Comparison of ENCODE assay signal across 12 cellular contexts in the genomic region with DNA sequence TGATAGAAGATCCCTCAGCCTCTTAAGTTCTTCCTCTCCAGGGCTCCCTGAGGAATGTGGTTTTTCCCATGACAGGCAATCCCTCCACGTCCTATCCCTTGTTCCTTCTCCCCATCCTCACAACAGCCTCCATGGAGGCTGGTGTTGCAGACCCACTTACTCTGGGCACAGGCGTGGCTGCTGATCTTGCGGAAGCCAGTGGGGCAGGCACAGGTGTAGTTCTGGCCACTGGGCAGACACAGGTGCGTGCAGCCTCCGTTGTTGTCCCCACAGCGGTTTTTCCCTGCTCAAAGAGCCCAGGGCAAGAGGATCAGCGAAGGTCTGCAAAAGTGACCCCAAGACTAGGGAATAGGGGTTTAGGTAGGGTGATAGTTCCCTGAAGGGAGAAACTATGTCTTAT. TPM values are rescaled to one million over a fixed set of nuclear protein-coding genes. Genes with fewer than 3 reads are reported as not detected.
A peak's percentile ranks its signal among the peaks of the same experiment; 100 is the strongest.
DNase-seq lines count a peak whose midpoint lies in the region; ATAC-seq, FAIRE-seq and TF ChIP-seq lines count a peak whose summit lies in the region.
"Had no signal": no experiment of that assay in that cellular context is flagged by ENCODE, and none has a peak within 500 bp of the region (broad histone marks: within the 10 kb centered on the region; RNA-seq: fewer than 3 reads in every experiment).

No MANE protein-coding gene starts in this region.

- H3K4me3 ChIP-seq in A549, result no peak overlapping the region
- H3K4me3 ChIP-seq in HCT116 (replicated peaks in 1 of 2; ENCODE audit: low read depth in 1 of 2, low read length in 2 of 2), result no peak overlapping the region
- no peak overlapping the region for H3K4me3 ChIP-seq in gastroesophageal sphincter
- H3K4me3 ChIP-seq in HepG2 (replicated peaks in 1 of 3; ENCODE audit: insufficient read depth in 1 of 3, low read depth in 2 of 3, low read length in 3 of 3), result no peak overlapping the region

- peaks cover 27% of the 10 kb centered on the region for H3K36me3 Mint-ChIP-seq in brain
- H3K36me3 Mint-ChIP-seq: CD4-positive, alpha-beta memory T cell had no signal

- in situ Hi-C loops in HepG2 (cut with HindIII; ENCODE audit: extremely low pct_ligation_motif_present, low pct_unique_long_range_greater_than_20kb), result loop anchor here (5.0 kb wide), 1 partner anchor 273 kb away; no protein-coding TSS in a partner anchor

- H3K27me3 ChIP-seq in HCT116 (ENCODE audit: insufficient read depth, low read length) (no peaks in the 10 kb centered on the region), gastroesophageal sphincter (no peaks in the 10 kb centered on the region), HepG2 (ENCODE audit: control insufficient read depth in 1 of 2, insufficient read depth in 2 of 2, low read length in 2 of 2) (no peaks in the 10 kb centered on the region)
- H3K27me3 ChIP-seq: BE2C had no signal

- ATAC-seq in A549 (peak; percentile 20 to 29; a peak in 2 of 6 replicates), HCT116 (0 out of 2 replicates have a peak, but pooled peaks have one; percentile 8), gastroesophageal sphincter (peak; percentile 13), HepG2 (no peak)

- H3K4me2 ChIP-seq in A549 (no peak overlapping the region), HCT116 (ENCODE audit: low read length) (no peak overlapping the region), HepG2 (ENCODE audit: low read depth, low read length) (no peak overlapping the region)

- H3K9me3 Mint-ChIP-seq in brain, result no peaks in the 10 kb centered on the region
- H3K9me3 Mint-ChIP-seq: CD4-positive, alpha-beta memory T cell had no signal

- CTCF ChIA-PET in A549 (lab: Yijun Ruan, JAX), result interaction anchor here (1.0 to 6.4 kb wide), 9 partner anchors 12 to 277 kb away, joined by 3 to 63 read pairs (median 4); no protein-coding TSS in a partner anchor
- CTCF ChIA-PET in HCT116 (lab: Charles Lee), result no interaction called here
- CTCF ChIA-PET in HepG2 (lab: Yijun Ruan, JAX; ENCODE audit: low intra/inter-chr PET ratio, low total read pairs), result interaction anchor here (1.2 to 3.4 kb wide), 5 partner anchors 30 to 466 kb away, joined by 3 to 57 read pairs (median 8); no protein-coding TSS in a partner anchor

- TF ChIP-seq CTCF in A549 (IDR thresholded peaks at IDR 0.05) (no peak), HCT116 (IDR thresholded peaks at IDR 0.05 in 2 of 3, conservative IDR thresholded peaks at IDR 0.05 in 1 of 3; ENCODE audit: borderline replicate concordance in 1 of 3, insufficient read depth in 1 of 3, low read depth in 2 of 3, low read length in 2 of 3) (no peak), brain (conservative IDR thresholded peaks at IDR 0.05) (no peak), gastroesophageal sphincter (IDR thresholded peaks at IDR 0.05) (no peak), HepG2 (CRISPR knock-in tag; IDR thresholded peaks at IDR 0.05) (no peak)

- no peaks in the 10 kb centered on the region for H3K9me2 ChIP-seq in HCT116 (ENCODE audit: insufficient read depth)

- no peak overlapping the region for H3K27ac ChIP-seq in A549
- no peak overlapping the region for H3K27ac ChIP-seq in HCT116 (ENCODE audit: low read depth, low read length)
- H3K27ac ChIP-seq in gastroesophageal sphincter, result no peak overlapping the region
- H3K27ac ChIP-seq in HepG2 (ENCODE audit: extremely low read length, insufficient read depth, low read length), result no peak overlapping the region
- H3K27ac ChIP-seq: C4-2B had no signal

- 63% methylated on average over 7 of the region's 7 CpGs for WGBS in A549 (ENCODE audit: missing lambda C conversion rate)
- whole genome bisulfite sequencing in gastroesophageal sphincter (ENCODE audit: low coverage in 1 of 2), 2 donors, result no CpG with 5 or more reads among the region's 7 CpGs
- WGBS in HepG2 (ENCODE audit: low lambda C conversion rate), result 91% methylated on average over 7 of the region's 7 CpGs

- intact Hi-C loops in HCT116 (cut with micrococcal nuclease) (loop anchor here (1.0 kb wide), 3 partner anchors 264 to 466 kb away; no protein-coding TSS in a partner anchor), HepG2 (cut with micrococcal nuclease; ENCODE audit: unreplicated experiment) (loop anchor here (1.0 to 2.0 kb wide), 3 partner anchors 28 to 272 kb away; no protein-coding TSS in a partner anchor)

- H3K9ac ChIP-seq in HCT116 (ENCODE audit: low read length), result no peak overlapping the region
- H3K9ac ChIP-seq in HepG2 (ENCODE audit: insufficient read depth, low read depth, low read length), result no peak overlapping the region

- TF ChIP-seq RAD21 in A549 (conservative IDR thresholded peaks at IDR 0.05 in 1 of 2, IDR thresholded peaks at IDR 0.05 in 1 of 2), result no peak
- TF ChIP-seq RAD21 in HCT116 (IDR thresholded peaks at IDR 0.05; ENCODE audit: low read depth), result no peak
- no peak for TF ChIP-seq RAD21 in HepG2 (CRISPR knock-in tag; IDR thresholded peaks at IDR 0.05)

- H3K27ac Mint-ChIP-seq in brain, result peak overlapping the region in 4 of 5 experiments; percentile 69 to 77 (median 74)

- H4K20me1 ChIP-seq in HCT116 (ENCODE audit: insufficient read depth) (no peaks in the 10 kb centered on the region), HepG2 (ENCODE audit: insufficient read depth, low read length) (no peaks in the 10 kb centered on the region)

- RAD21 ChIA-PET in HCT116 (lab: Charles Lee; ENCODE audit: low non-redundant PET in 1 of 2, low total read pairs in 2 of 2, uncharacterized antibody in 2 of 2, unreplicated experiment in 2 of 2), result no interaction called here

- H3K36me3 ChIP-seq in HCT116 (ENCODE audit: control insufficient read depth in 1 of 2, insufficient read depth in 2 of 2, low read length in 2 of 2) (peaks cover 0 to under 1% of the 10 kb centered on the region in 2 experiments; a peak in 1 of 4 replicates), gastroesophageal sphincter (peaks cover 0 to 14% of the 10 kb centered on the region in 2 donors), HepG2 (replicated peaks in 1 of 2; ENCODE audit: control insufficient read depth in 1 of 2, insufficient read depth in 2 of 2, low read length in 2 of 2) (peaks cover 12 to 48% of the 10 kb centered on the region in 2 experiments)
- H3K36me3 ChIP-seq: BE2C had no signal

- POLR2A ChIA-PET in A549 (lab: Yijun Ruan, JAX), result no interaction called here
- POLR2A ChIA-PET in HCT116 (lab: Charles Lee), result no interaction called here
- POLR2A ChIA-PET in HepG2 (lab: Yijun Ruan, JAX), result no interaction called here

- no peak for DNase-seq in A549 (ENCODE audit: low read depth in 1 of 2, low spot score in 1 of 2)
- DNase-seq in HCT116 (ENCODE audit: low read depth, low spot score), result no peak
- DNase-seq in OCI-M1 (lab: John Stamatoyannopoulos, UW), result no peak
- DNase-seq in foreskin melanocyte, result no peak
- no peak for DNase-seq in HepG2 (ENCODE audit: low spot score)
- DNase-seq in dedifferentiated amniotic fluid mesenchymal stem cell (ENCODE audit: extremely low spot score), result no peak

- TF ChIP-seq EP300 in A549 (IDR thresholded peaks at IDR 0.05) (no peak), gastroesophageal sphincter (IDR thresholded peaks at IDR 0.05) (no peak), HepG2 (IDR thresholded peaks at IDR 0.05; ENCODE audit: low read depth in 2 of 2, low read length in 2 of 2) (no peak), HepG2 (CRISPR knock-in tag; IDR thresholded peaks at IDR 0.05; ENCODE audit: borderline replicate concordance) (no peak)

- no peaks in the 10 kb centered on the region for H3K4me1 ChIP-seq in A549
- no peaks in the 10 kb centered on the region for H3K4me1 ChIP-seq in HCT116 (ENCODE audit: control insufficient read depth in 1 of 2, insufficient read depth in 2 of 2, low read length in 2 of 2)
- H3K4me1 ChIP-seq in gastroesophageal sphincter, result no peaks in the 10 kb centered on the region
- no peaks in the 10 kb centered on the region for H3K4me1 ChIP-seq in HepG2 (ENCODE audit: insufficient read depth, low read length)
- H3K4me1 ChIP-seq: BE2C had no signal

- FAIRE-seq in A549 (lab: Jason Lieb, UNC) (no peak), HepG2 (lab: Jason Lieb, UNC) (no peak)

- TF ChIP-seq POLR2A in A549 (IDR thresholded peaks at IDR 0.05; ENCODE audit: low read length), result no peak
- TF ChIP-seq POLR2A in HCT116 (IDR thresholded peaks at IDR 0.05; ENCODE audit: borderline replicate concordance, extremely low read depth, insufficient read depth, insufficient read length), result no peak
- no peak for TF ChIP-seq POLR2A in gastroesophageal sphincter (IDR thresholded peaks at IDR 0.05)
- TF ChIP-seq POLR2A in HepG2 (IDR thresholded peaks at IDR 0.05; ENCODE audit: insufficient read depth in 1 of 2, low read depth in 2 of 2, low read length in 2 of 2), result no peak

- no peaks in the 10 kb centered on the region for H3K27me3 Mint-ChIP-seq in brain

- H2AFZ ChIP-seq in HCT116 (ENCODE audit: low read depth, low read length, poor library complexity, severe bottlenecking), result no peak overlapping the region
- H2AFZ ChIP-seq in HepG2 (ENCODE audit: low read length), result no peak overlapping the region

- BruUV-seq in HCT116 (replicated peaks; lab: Mats Ljungman, UMichigan) (no TSS peak), HepG2 (replicated peaks; lab: Mats Ljungman, UMichigan) (no TSS peak)

- H3K4me1 Mint-ChIP-seq in brain, result peaks cover 4% of the 10 kb centered on the region

- H3K79me2 ChIP-seq in HCT116 (ENCODE audit: insufficient read depth, low read length), result no peaks in the 10 kb centered on the region
- H3K79me2 ChIP-seq in HepG2 (ENCODE audit: insufficient read depth, low read length), result no peaks in the 10 kb centered on the region

- H3K9me3 ChIP-seq in A549 (no peaks in the 10 kb centered on the region), HCT116 (ENCODE audit: control insufficient read depth in 1 of 2, insufficient read depth in 1 of 2, low read depth in 1 of 2, low read length in 2 of 2) (no peaks in the 10 kb centered on the region), gastroesophageal sphincter (no peaks in the 10 kb centered on the region), HepG2 (ENCODE audit: low read length) (no peaks in the 10 kb centered on the region)
- H3K9me3 ChIP-seq: BE2C had no signal

- H3K4me3 Mint-ChIP-seq in brain, result no peak overlapping the region
- H3K4me3 Mint-ChIP-seq: CD4-positive, alpha-beta memory T cell; H9 had no signal

RNA-seq across cellular contexts. Expression of a gene that starts 29.1 kb away (rescaled TPM):
- 4.0 and 7.0 TPM in 2 replicates for polyA plus RNA-seq in A549 (2011; rRNA removed)
- 4.7 and 5.2 TPM in 2 replicates for polyA plus RNA-seq in A549 (2012; cell fraction: cytosol; rRNA removed)
- polyA plus RNA-seq in A549 (2012; cell fraction: nucleus; rRNA removed), result 11.8 and 14.1 TPM in 2 replicates
- polyA plus RNA-seq in A549 (2017; fragmentation: RNase III; extraction: RNeasy Plus Mini Kit Qiagen cat#74134 plus additional on column Dnase treatment), result 5.0 to 6.4 TPM (median 5.4 TPM) in 3 replicates
- polyA minus RNA-seq in A549 (2011; rRNA and poly(A)+ RNA removed), result 14.2 and 20.3 TPM in 2 replicates
- total RNA-seq in HCT116 (2021; ENCODE audit: unreplicated experiment), result 7.4 TPM
- polyA plus RNA-seq in HCT116 (2012), result 5.3 and 5.4 TPM in 2 replicates
- polyA plus RNA-seq in brain (ENCODE audit: insufficient read depth, low read depth, low replicate concordance), result 32.9 TPM
- total RNA-seq in gastroesophageal sphincter, result 1 to 10 TPM; 2.6 to 9.8 (median 6.7) TPM
- 6.8 and 13.3 TPM in 2 replicates for total RNA-seq in HepG2 (2016; rRNA removed; fragmentation: Illumina TruSeq; extraction: Trizol)
- 1.8 TPM in 2 replicates for total RNA-seq in HepG2 (2016; cell fraction: cytosol; rRNA removed; fragmentation: Illumina TruSeq; extraction: Trizol; ENCODE audit: low read depth)
- 4.9 and 11.8 TPM in 2 replicates for total RNA-seq in HepG2 (2016; cell fraction: insoluble cytoplasmic fraction; rRNA removed; fragmentation: Illumina TruSeq; extraction: Trizol)
- total RNA-seq in HepG2 (2016; cell fraction: membrane; rRNA removed; fragmentation: Illumina TruSeq; extraction: Trizol), result 4.6 and 6.2 TPM in 2 replicates
- 21.3 and 24.5 TPM in 2 replicates for total RNA-seq in HepG2 (2016; cell fraction: nucleus; rRNA removed; fragmentation: Illumina TruSeq; extraction: Trizol)
- polyA plus RNA-seq in HepG2 (2011; rRNA removed), result 4.7 and 4.8 TPM in 2 replicates
- polyA plus RNA-seq in HepG2 (2011; cell fraction: cytosol; rRNA removed), result 3.8 and 4.1 TPM in 2 replicates
- 23.6 and 25.6 TPM in 2 replicates for polyA plus RNA-seq in HepG2 (2011; cell fraction: nucleus; rRNA removed)
- 8.8 and 9.0 TPM in 2 replicates for polyA plus RNA-seq in HepG2 (2012)
- 1.1 and 1.4 TPM in 2 replicates for polyA plus RNA-seq in HepG2 (2016; cell fraction: cytosol; fragmentation: Illumina TruSeq; extraction: Trizol; ENCODE audit: low read depth)
- polyA plus RNA-seq in HepG2 (2016; cell fraction: insoluble cytoplasmic fraction; fragmentation: Illumina TruSeq; extraction: Trizol; ENCODE audit: low read depth), result 5.5 and 6.7 TPM in 2 replicates
- 2.8 and 3.3 TPM in 2 replicates for polyA plus RNA-seq in HepG2 (2016; cell fraction: membrane; fragmentation: Illumina TruSeq; extraction: Trizol; ENCODE audit: low read depth)
- 45.4 and 47.6 TPM in 2 replicates for polyA plus RNA-seq in HepG2 (2016; cell fraction: nucleus; fragmentation: Illumina TruSeq; extraction: Trizol; ENCODE audit: insufficient read depth, low read depth)
- 12.7 and 19.5 TPM in 2 replicates for polyA minus RNA-seq in HepG2 (2011; rRNA and poly(A)+ RNA removed; ENCODE audit: low replicate concordance)
- 4.9 and 7.0 TPM in 2 replicates for polyA minus RNA-seq in HepG2 (2011; cell fraction: cytosol; rRNA and poly(A)+ RNA removed)
- polyA minus RNA-seq in HepG2 (2011; cell fraction: nucleus; rRNA and poly(A)+ RNA removed), result 14.5 and 15.7 TPM in 2 replicates
- total RNA-seq: CD4-positive, alpha-beta memory T cell had no signal
- polyA plus RNA-seq: CD4-positive, alpha-beta memory T cell had no signal

RNA-seq across cellular contexts. Expression of a gene that starts 43.2 kb away (rescaled TPM):
- 173 TPM in 2 replicates for polyA plus RNA-seq in A549 (2011; rRNA removed)
- polyA plus RNA-seq in A549 (2012; cell fraction: cytosol; rRNA removed), result 43.8 and 49.6 TPM in 2 replicates
- polyA plus RNA-seq in A549 (2012; cell fraction: nucleus; rRNA removed), result 55.4 and 67.5 TPM in 2 replicates
- 66.3 to 85.6 TPM (median 69.4 TPM) in 3 replicates for polyA plus RNA-seq in A549 (2017; fragmentation: RNase III; extraction: RNeasy Plus Mini Kit Qiagen cat#74134 plus additional on column Dnase treatment)
- polyA minus RNA-seq in A549 (2011; rRNA and poly(A)+ RNA removed), result 173 and 186 TPM in 2 replicates
- total RNA-seq in HCT116 (2021; ENCODE audit: unreplicated experiment), result 166 TPM
- 108 and 127 TPM in 2 replicates for polyA plus RNA-seq in HCT116 (2012)
- 70.3 TPM for polyA plus RNA-seq in brain (ENCODE audit: insufficient read depth, low read depth, low replicate concordance)
- 10 to 100 TPM; 39.8 to 46.9 (median 43.4) TPM for total RNA-seq in gastroesophageal sphincter
- 103 and 220 TPM in 2 replicates for total RNA-seq in HepG2 (2016; rRNA removed; fragmentation: Illumina TruSeq; extraction: Trizol)
- 17.7 and 27.7 TPM in 2 replicates for total RNA-seq in HepG2 (2016; cell fraction: cytosol; rRNA removed; fragmentation: Illumina TruSeq; extraction: Trizol; ENCODE audit: low read depth)
- 96.4 and 197 TPM in 2 replicates for total RNA-seq in HepG2 (2016; cell fraction: insoluble cytoplasmic fraction; rRNA removed; fragmentation: Illumina TruSeq; extraction: Trizol)
- total RNA-seq in HepG2 (2016; cell fraction: membrane; rRNA removed; fragmentation: Illumina TruSeq; extraction: Trizol), result 23.9 and 25.7 TPM in 2 replicates
- total RNA-seq in HepG2 (2016; cell fraction: nucleus; rRNA removed; fragmentation: Illumina TruSeq; extraction: Trizol), result 105 and 113 TPM in 2 replicates
- polyA plus RNA-seq in HepG2 (2011; rRNA removed), result 62.2 and 79.2 TPM in 2 replicates
- polyA plus RNA-seq in HepG2 (2011; cell fraction: cytosol; rRNA removed), result 29.6 and 40.2 TPM in 2 replicates
- polyA plus RNA-seq in HepG2 (2011; cell fraction: nucleus; rRNA removed), result 22.5 and 23.1 TPM in 2 replicates
- polyA plus RNA-seq in HepG2 (2012), result 48.6 and 67.9 TPM in 2 replicates
- 4.5 and 4.6 TPM in 2 replicates for polyA plus RNA-seq in HepG2 (2016; cell fraction: cytosol; fragmentation: Illumina TruSeq; extraction: Trizol; ENCODE audit: low read depth)
- polyA plus RNA-seq in HepG2 (2016; cell fraction: insoluble cytoplasmic fraction; fragmentation: Illumina TruSeq; extraction: Trizol; ENCODE audit: low read depth), result 103 and 105 TPM in 2 replicates
- polyA plus RNA-seq in HepG2 (2016; cell fraction: membrane; fragmentation: Illumina TruSeq; extraction: Trizol; ENCODE audit: low read depth), result 5.9 and 6.6 TPM in 2 replicates
- 57.7 and 71.8 TPM in 2 replicates for polyA plus RNA-seq in HepG2 (2016; cell fraction: nucleus; fragmentation: Illumina TruSeq; extraction: Trizol; ENCODE audit: insufficient read depth, low read depth)
- polyA minus RNA-seq in HepG2 (2011; rRNA and poly(A)+ RNA removed; ENCODE audit: low replicate concordance), result 75.1 and 214 TPM in 2 replicates
- 77.4 and 93.6 TPM in 2 replicates for polyA minus RNA-seq in HepG2 (2011; cell fraction: cytosol; rRNA and poly(A)+ RNA removed)
- 70.8 and 97.8 TPM in 2 replicates for polyA minus RNA-seq in HepG2 (2011; cell fraction: nucleus; rRNA and poly(A)+ RNA removed)

RNA-seq across cellular contexts. Expression of a gene that starts 47.3 kb away (rescaled TPM):
- polyA plus RNA-seq in A549 (2011; rRNA removed), result 34.5 and 40.6 TPM in 2 replicates
- 40.0 and 43.3 TPM in 2 replicates for polyA plus RNA-seq in A549 (2012; cell fraction: cytosol; rRNA removed)
- polyA plus RNA-seq in A549 (2012; cell fraction: nucleus; rRNA removed), result 42.4 and 44.8 TPM in 2 replicates
- polyA plus RNA-seq in A549 (2017; fragmentation: RNase III; extraction: RNeasy Plus Mini Kit Qiagen cat#74134 plus additional on column Dnase treatment), result 30.5 to 31.7 TPM (median 31.5 TPM) in 3 replicates
- polyA minus RNA-seq in A549 (2011; rRNA and poly(A)+ RNA removed), result 53.9 and 55.8 TPM in 2 replicates
- total RNA-seq in HCT116 (2021; ENCODE audit: unreplicated experiment), result 24.7 TPM
- 19.8 and 24.7 TPM in 2 replicates for polyA plus RNA-seq in HCT116 (2012)
- polyA plus RNA-seq in brain (ENCODE audit: insufficient read depth, low read depth, low replicate concordance), result 80.9 TPM
- 10 to 100 TPM; 19.1 to 27.0 (median 21.8) TPM for total RNA-seq in gastroesophageal sphincter
- total RNA-seq in HepG2 (2016; rRNA removed; fragmentation: Illumina TruSeq; extraction: Trizol), result 14.6 and 15.7 TPM in 2 replicates
- 5.2 and 5.5 TPM in 2 replicates for total RNA-seq in HepG2 (2016; cell fraction: cytosol; rRNA removed; fragmentation: Illumina TruSeq; extraction: Trizol; ENCODE audit: low read depth)
- total RNA-seq in HepG2 (2016; cell fraction: insoluble cytoplasmic fraction; rRNA removed; fragmentation: Illumina TruSeq; extraction: Trizol), result 11.2 and 14.1 TPM in 2 replicates
- total RNA-seq in HepG2 (2016; cell fraction: membrane; rRNA removed; fragmentation: Illumina TruSeq; extraction: Trizol), result 7.4 and 7.8 TPM in 2 replicates
- 12.5 and 15.2 TPM in 2 replicates for total RNA-seq in HepG2 (2016; cell fraction: nucleus; rRNA removed; fragmentation: Illumina TruSeq; extraction: Trizol)
- 10.7 and 12.3 TPM in 2 replicates for polyA plus RNA-seq in HepG2 (2011; rRNA removed)
- 12.3 and 15.1 TPM in 2 replicates for polyA plus RNA-seq in HepG2 (2011; cell fraction: cytosol; rRNA removed)
- polyA plus RNA-seq in HepG2 (2011; cell fraction: nucleus; rRNA removed), result 16.0 and 16.2 TPM in 2 replicates
- polyA plus RNA-seq in HepG2 (2012), result 11.8 TPM in 2 replicates
- 4.2 and 4.8 TPM in 2 replicates for polyA plus RNA-seq in HepG2 (2016; cell fraction: cytosol; fragmentation: Illumina TruSeq; extraction: Trizol; ENCODE audit: low read depth)
- polyA plus RNA-seq in HepG2 (2016; cell fraction: insoluble cytoplasmic fraction; fragmentation: Illumina TruSeq; extraction: Trizol; ENCODE audit: low read depth), result 16.6 and 20.5 TPM in 2 replicates
- polyA plus RNA-seq in HepG2 (2016; cell fraction: membrane; fragmentation: Illumina TruSeq; extraction: Trizol; ENCODE audit: low read depth), result 8.4 and 9.4 TPM in 2 replicates
- 17.6 and 23.2 TPM in 2 replicates for polyA plus RNA-seq in HepG2 (2016; cell fraction: nucleus; fragmentation: Illumina TruSeq; extraction: Trizol; ENCODE audit: insufficient read depth, low read depth)
- polyA minus RNA-seq in HepG2 (2011; rRNA and poly(A)+ RNA removed; ENCODE audit: low replicate concordance), result 22.3 and 100 TPM in 2 replicates
- 12.5 and 14.1 TPM in 2 replicates for polyA minus RNA-seq in HepG2 (2011; cell fraction: cytosol; rRNA and poly(A)+ RNA removed)
- polyA minus RNA-seq in HepG2 (2011; cell fraction: nucleus; rRNA and poly(A)+ RNA removed), result 19.8 and 29.2 TPM in 2 replicates
